ENCODE assay signal across 8 cellular contexts in the genomic region with DNA sequence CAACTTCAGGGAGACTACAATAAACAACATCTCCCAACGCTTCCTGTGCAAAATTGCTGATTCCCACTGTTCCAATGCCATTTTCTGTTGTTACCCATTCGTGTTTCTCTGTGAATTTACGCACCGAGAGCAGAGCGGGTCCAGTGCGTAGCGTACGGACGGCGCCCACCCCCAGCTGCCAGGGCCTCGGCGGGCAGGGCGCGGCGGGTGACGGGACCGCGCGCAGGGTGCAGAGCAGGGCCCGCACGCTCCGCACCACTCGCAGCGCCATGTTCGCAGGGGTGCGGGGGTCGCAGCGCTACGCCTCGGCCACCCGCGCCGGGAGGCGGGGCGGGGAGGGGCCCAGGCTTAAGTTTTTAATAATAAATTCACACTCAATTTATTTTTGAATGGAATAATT.
A peak's percentile ranks its signal among the peaks of the same experiment; 100 is the strongest.
DNase-seq lines count a peak whose midpoint lies in the region; ATAC-seq, FAIRE-seq and TF ChIP-seq lines count a peak whose summit lies in the region.
"Not testable (repeated sequence)": the region's sequence is repeated elsewhere in the genome, so short reads cannot be mapped to it uniquely, and the experiment has no call there.

No MANE protein-coding gene starts in this region.

- POLR2A ChIA-PET in A549 (lab: Yijun Ruan, JAX): not testable (repeated sequence)

- H3K36me3 Mint-ChIP-seq in T-helper 17 cell (ENCODE audit: low read depth); effector memory CD8-positive, alpha-beta T cell (ENCODE audit: insufficient read depth); stimulated activated effector memory CD8-positive, alpha-beta T cell treated with anti-CD3 and anti-CD28 coated beads, Interleukin-12 subunit alpha, Interleukin-12 subunit beta, amount 100 ng/mL, for 72 hours: not testable (repeated sequence)
- peaks cover 13% of the 10 kb centered on the region for H3K36me3 Mint-ChIP-seq in activated T-cell treated with anti-CD3 and anti-CD28 coated beads, Interleukin-2, amount 50 U/mL, for 4 hours (ENCODE audit: insufficient read depth)

- CTCF ChIA-PET in A549 (lab: Yijun Ruan, JAX): not testable (repeated sequence)

- H3K4me3 ChIP-seq in A549, right lobe of liver: not testable (repeated sequence)

- not testable (repeated sequence) for H3K4me3 Mint-ChIP-seq in T-helper 17 cell; activated T-cell treated with anti-CD3 and anti-CD28 coated beads, Interleukin-2, amount 50 U/mL, for 4 hours; effector memory CD8-positive, alpha-beta T cell; stimulated activated effector memory CD8-positive, alpha-beta T cell treated with anti-CD3 and anti-CD28 coated beads, Interleukin-12 subunit alpha, Interleukin-12 subunit beta, amount 100 ng/mL, for 72 hours

- not testable (repeated sequence) for H3K27me3 ChIP-seq in right lobe of liver

- not testable (repeated sequence) for H3K4me1 ChIP-seq in A549, right lobe of liver

- not testable (repeated sequence) for H3K4me1 Mint-ChIP-seq in T-helper 17 cell; activated T-cell treated with anti-CD3 and anti-CD28 coated beads, Interleukin-2, amount 50 U/mL, for 4 hours (ENCODE audit: low read depth)
- H3K4me1 Mint-ChIP-seq in effector memory CD8-positive, alpha-beta T cell (ENCODE audit: low read depth in 2 of 2): peaks cover 11 to 13% of the 10 kb centered on the region in 2 donors
- H3K4me1 Mint-ChIP-seq in stimulated activated effector memory CD8-positive, alpha-beta T cell treated with anti-CD3 and anti-CD28 coated beads, Interleukin-12 subunit alpha, Interleukin-12 subunit beta, amount 100 ng/mL, for 72 hours: peaks cover 11% of the 10 kb centered on the region

- not testable (repeated sequence) for H3K27ac ChIP-seq in A549, right lobe of liver

- not testable (repeated sequence) for H3K27ac Mint-ChIP-seq in T-helper 17 cell; effector memory CD8-positive, alpha-beta T cell; stimulated activated effector memory CD8-positive, alpha-beta T cell treated with anti-CD3 and anti-CD28 coated beads, Interleukin-12 subunit alpha, Interleukin-12 subunit beta, amount 100 ng/mL, for 72 hours

- not testable (repeated sequence) for TF ChIP-seq RAD21 in A549 (conservative IDR thresholded peaks at IDR 0.05 in 1 of 2, IDR thresholded peaks at IDR 0.05 in 1 of 2)

- ATAC-seq in A549 (peak; percentile 71 to 99), T-helper 17 cell (peak; percentile 40), left cardiac atrium (peak; percentile 53 to 69), right lobe of liver (peak; percentile 68 to 83 (median 72))
- peak; percentile 65 to 72 for ATAC-seq in activated T-cell treated with anti-CD3 and anti-CD28 coated beads, Interleukin-2, amount 50 U/mL, for 4 hours
- peak; percentile 66 for ATAC-seq in effector memory CD8-positive, alpha-beta T cell (replicated peaks)
- peak; percentile 69 for ATAC-seq in stimulated activated effector memory CD8-positive, alpha-beta T cell treated with anti-CD3 and anti-CD28 coated beads, Interleukin-12 subunit alpha, Interleukin-12 subunit beta, amount 100 ng/mL, for 72 hours

- not testable (repeated sequence) for H3K36me3 ChIP-seq in right lobe of liver

- DNase-seq in A549 (ENCODE audit: low read depth in 1 of 2, low spot score in 1 of 2); H54 (ENCODE audit: insufficient read length, low spot score); T-helper 17 cell; activated T-cell treated with anti-CD3 and anti-CD28 coated beads, Interleukin-2, amount 50 U/mL, for 4 hours; effector memory CD8-positive, alpha-beta T cell; left cardiac atrium; right lobe of liver; stimulated activated effector memory CD8-positive, alpha-beta T cell treated with anti-CD3 and anti-CD28 coated beads, Interleukin-12 subunit alpha, Interleukin-12 subunit beta, amount 100 ng/mL, for 72 hours (ENCODE audit: low spot score in 2 of 2): not testable (repeated sequence)

- not testable (repeated sequence) for H3K9me3 Mint-ChIP-seq in activated T-cell treated with anti-CD3 and anti-CD28 coated beads, Interleukin-2, amount 50 U/mL, for 4 hours; effector memory CD8-positive, alpha-beta T cell; stimulated activated effector memory CD8-positive, alpha-beta T cell treated with anti-CD3 and anti-CD28 coated beads, Interleukin-12 subunit alpha, Interleukin-12 subunit beta, amount 100 ng/mL, for 72 hours

- TF ChIP-seq POLR2A in A549 (IDR thresholded peaks at IDR 0.05; ENCODE audit: low read length); H54 (IDR thresholded peaks at IDR 0.05; ENCODE audit: low read depth, low read length); right lobe of liver (IDR thresholded peaks at IDR 0.05): not testable (repeated sequence)

- FAIRE-seq in A549 (lab: Jason Lieb, UNC): not testable (repeated sequence)
- FAIRE-seq in H54 (lab: Jason Lieb, UNC): peak; percentile 38

- not testable (repeated sequence) for TF ChIP-seq EP300 in A549 (IDR thresholded peaks at IDR 0.05)

- not testable (repeated sequence) for H3K27me3 Mint-ChIP-seq in T-helper 17 cell; activated T-cell treated with anti-CD3 and anti-CD28 coated beads, Interleukin-2, amount 50 U/mL, for 4 hours (ENCODE audit: low read depth); effector memory CD8-positive, alpha-beta T cell

- H3K4me2 ChIP-seq in A549: not testable (repeated sequence)

- TF ChIP-seq CTCF in A549 (IDR thresholded peaks at IDR 0.05); right lobe of liver (IDR thresholded peaks at IDR 0.05): not testable (repeated sequence)

- intact Hi-C loops in left cardiac atrium (cut with DNase I); right lobe of liver (cut with DNase I): not testable (repeated sequence)

- not testable (repeated sequence) for H3K9me3 ChIP-seq in A549; T-helper 17 cell (ENCODE audit: control insufficient read depth, low read length, poor library complexity, severe bottlenecking); right lobe of liver

- 90% methylated on average over 35 of the region's 35 CpGs for WGBS in A549 (ENCODE audit: missing lambda C conversion rate)
- WGBS in right lobe of liver (ENCODE audit: insufficient coverage, low coverage, low lambda C conversion rate, missing lambda C conversion rate): 83% methylated on average over 27 of the region's 35 CpGs
